ENCODE assay signal across 1 cellular context in the genomic region with DNA sequence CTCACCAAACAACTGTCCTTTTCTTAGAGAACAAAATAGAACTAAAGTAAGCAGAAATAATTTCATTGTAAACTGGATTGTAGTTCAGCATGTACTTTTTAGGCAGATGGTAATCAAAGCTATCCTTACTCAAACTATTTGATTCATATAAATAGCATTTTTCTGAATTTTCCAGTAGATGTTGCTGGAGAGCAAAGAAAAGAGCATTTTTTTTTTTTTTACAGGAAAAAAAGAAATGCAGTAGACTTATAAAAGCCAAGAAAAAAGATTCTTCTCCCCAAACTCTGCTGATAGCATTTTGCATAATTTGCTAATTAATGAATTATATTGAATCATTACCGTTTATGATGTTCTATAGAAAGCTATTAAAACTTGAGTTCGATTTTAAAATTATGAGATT.
TF ChIP-seq lines count a peak whose summit lies in the region.

No MANE protein-coding gene starts in this region.

TF ChIP-seq in Ishikawa, 13 proteins besides CTCF, POLR2A, EP300 and RAD21:
- no peak for TF ChIP-seq TCF12 (IDR thresholded peaks at IDR 0.05; ENCODE audit: low read depth)
- TF ChIP-seq, protein P1, sequence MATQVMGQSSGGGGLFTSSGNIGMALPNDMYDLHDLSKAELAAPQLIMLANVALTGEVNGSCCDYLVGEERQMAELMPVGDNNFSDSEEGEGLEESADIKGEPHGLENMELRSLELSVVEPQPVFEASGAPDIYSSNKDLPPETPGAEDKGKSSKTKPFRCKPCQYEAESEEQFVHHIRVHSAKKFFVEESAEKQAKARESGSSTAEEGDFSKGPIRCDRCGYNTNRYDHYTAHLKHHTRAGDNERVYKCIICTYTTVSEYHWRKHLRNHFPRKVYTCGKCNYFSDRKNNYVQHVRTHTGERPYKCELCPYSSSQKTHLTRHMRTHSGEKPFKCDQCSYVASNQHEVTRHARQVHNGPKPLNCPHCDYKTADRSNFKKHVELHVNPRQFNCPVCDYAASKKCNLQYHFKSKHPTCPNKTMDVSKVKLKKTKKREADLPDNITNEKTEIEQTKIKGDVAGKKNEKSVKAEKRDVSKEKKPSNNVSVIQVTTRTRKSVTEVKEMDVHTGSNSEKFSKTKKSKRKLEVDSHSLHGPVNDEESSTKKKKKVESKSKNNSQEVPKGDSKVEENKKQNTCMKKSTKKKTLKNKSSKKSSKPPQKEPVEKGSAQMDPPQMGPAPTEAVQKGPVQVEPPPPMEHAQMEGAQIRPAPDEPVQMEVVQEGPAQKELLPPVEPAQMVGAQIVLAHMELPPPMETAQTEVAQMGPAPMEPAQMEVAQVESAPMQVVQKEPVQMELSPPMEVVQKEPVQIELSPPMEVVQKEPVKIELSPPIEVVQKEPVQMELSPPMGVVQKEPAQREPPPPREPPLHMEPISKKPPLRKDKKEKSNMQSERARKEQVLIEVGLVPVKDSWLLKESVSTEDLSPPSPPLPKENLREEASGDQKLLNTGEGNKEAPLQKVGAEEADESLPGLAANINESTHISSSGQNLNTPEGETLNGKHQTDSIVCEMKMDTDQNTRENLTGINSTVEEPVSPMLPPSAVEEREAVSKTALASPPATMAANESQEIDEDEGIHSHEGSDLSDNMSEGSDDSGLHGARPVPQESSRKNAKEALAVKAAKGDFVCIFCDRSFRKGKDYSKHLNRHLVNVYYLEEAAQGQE (IDR thresholded peaks at IDR 0.05; ENCODE audit: low read depth): no peak
- TF ChIP-seq, protein P2, sequence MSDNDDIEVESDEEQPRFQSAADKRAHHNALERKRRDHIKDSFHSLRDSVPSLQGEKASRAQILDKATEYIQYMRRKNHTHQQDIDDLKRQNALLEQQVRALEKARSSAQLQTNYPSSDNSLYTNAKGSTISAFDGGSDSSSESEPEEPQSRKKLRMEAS (IDR thresholded peaks at IDR 0.05): no peak
- no peak for TF ChIP-seq TAF1 (IDR thresholded peaks at IDR 0.05; ENCODE audit: low read depth)
- TF ChIP-seq FOXM1 (IDR thresholded peaks at IDR 0.05; ENCODE audit: borderline replicate concordance, low read depth): no peak
- TF ChIP-seq EGR1 (IDR thresholded peaks at IDR 0.05): no peak
- TF ChIP-seq NFIC (IDR thresholded peaks at IDR 0.05): no peak
- no peak for TF ChIP-seq TEAD4 (IDR thresholded peaks at IDR 0.05)
- TF ChIP-seq CREB1 (IDR thresholded peaks at IDR 0.05; ENCODE audit: low read depth): no peak
- TF ChIP-seq, protein P3, sequence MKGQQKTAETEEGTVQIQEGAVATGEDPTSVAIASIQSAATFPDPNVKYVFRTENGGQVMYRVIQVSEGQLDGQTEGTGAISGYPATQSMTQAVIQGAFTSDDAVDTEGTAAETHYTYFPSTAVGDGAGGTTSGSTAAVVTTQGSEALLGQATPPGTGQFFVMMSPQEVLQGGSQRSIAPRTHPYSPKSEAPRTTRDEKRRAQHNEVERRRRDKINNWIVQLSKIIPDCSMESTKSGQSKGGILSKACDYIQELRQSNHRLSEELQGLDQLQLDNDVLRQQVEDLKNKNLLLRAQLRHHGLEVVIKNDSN (IDR thresholded peaks at IDR 0.05): no peak
- no peak for TF ChIP-seq YY1 (IDR thresholded peaks at IDR 0.05; ENCODE audit: low read depth)
- no peak for TF ChIP-seq ZBTB7A (IDR thresholded peaks at IDR 0.05; ENCODE audit: low read depth)
- TF ChIP-seq CEBPB (IDR thresholded peaks at IDR 0.05): no peak
